2 cellular contexts compared by ENCODE assay signal in genomic region chr2:189394525-189394924, GRCh38.
TF ChIP-seq lines count a peak whose summit lies in the region.

No MANE protein-coding gene starts in this region.

TF ChIP-seq in HCT116, 20 proteins besides CTCF, POLR2A, EP300 and RAD21 (continued from another document):
- TF ChIP-seq, protein P1, sequence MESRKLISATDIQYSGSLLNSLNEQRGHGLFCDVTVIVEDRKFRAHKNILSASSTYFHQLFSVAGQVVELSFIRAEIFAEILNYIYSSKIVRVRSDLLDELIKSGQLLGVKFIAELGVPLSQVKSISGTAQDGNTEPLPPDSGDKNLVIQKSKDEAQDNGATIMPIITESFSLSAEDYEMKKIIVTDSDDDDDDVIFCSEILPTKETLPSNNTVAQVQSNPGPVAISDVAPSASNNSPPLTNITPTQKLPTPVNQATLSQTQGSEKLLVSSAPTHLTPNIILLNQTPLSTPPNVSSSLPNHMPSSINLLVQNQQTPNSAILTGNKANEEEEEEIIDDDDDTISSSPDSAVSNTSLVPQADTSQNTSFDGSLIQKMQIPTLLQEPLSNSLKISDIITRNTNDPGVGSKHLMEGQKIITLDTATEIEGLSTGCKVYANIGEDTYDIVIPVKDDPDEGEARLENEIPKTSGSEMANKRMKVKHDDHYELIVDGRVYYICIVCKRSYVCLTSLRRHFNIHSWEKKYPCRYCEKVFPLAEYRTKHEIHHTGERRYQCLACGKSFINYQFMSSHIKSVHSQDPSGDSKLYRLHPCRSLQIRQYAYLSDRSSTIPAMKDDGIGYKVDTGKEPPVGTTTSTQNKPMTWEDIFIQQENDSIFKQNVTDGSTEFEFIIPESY (IDR thresholded peaks at IDR 0.05; ENCODE audit: extremely low read depth, insufficient replicate concordance, low read length) = no peak
TF ChIP-seq in HCT116: peak in this region for 0.

TF ChIP-seq in SK-N-SH, 30 proteins besides CTCF, POLR2A, EP300 and RAD21 (continued from another document):
- TF ChIP-seq USF1 (IDR thresholded peaks at IDR 0.05; ENCODE audit: borderline replicate concordance, low read depth) (no peak), FOXJ3 (CRISPR knock-in tag; IDR thresholded peaks at IDR 0.05) (no peak), YY1 (IDR thresholded peaks at IDR 0.05; ENCODE audit: low read depth) (no peak), ELF1 (IDR thresholded peaks at IDR 0.05) (no peak), RXRA (IDR thresholded peaks at IDR 0.05; ENCODE audit: borderline replicate concordance, low read depth) (no peak)
TF ChIP-seq in SK-N-SH: peak in this region for 0.
